Comparison of ENCODE assay signal across 17 cellular contexts in genomic region chr6:72683797-72684196, GRCh38.
DNase-seq lines count a peak whose midpoint lies in the region; ATAC-seq, FAIRE-seq and TF ChIP-seq lines count a peak whose summit lies in the region.
"Had no signal": no experiment of that assay in that cellular context is flagged by ENCODE, and none has a peak within 500 bp of the region (broad histone marks: within the 10 kb centered on the region; RNA-seq: fewer than 3 reads in every experiment).

No MANE protein-coding gene starts in this region.

- H3K4me1 ChIP-seq in SJCRH30, result no peaks in the 10 kb centered on the region
- H3K4me1 ChIP-seq in suprapubic skin, result no peaks in the 10 kb centered on the region

- peak; percentile 81 for ATAC-seq in GM19328 (IDR thresholded peaks at IDR 0.05; ENCODE audit: unreplicated experiment)
- ATAC-seq in HG02678 (IDR thresholded peaks at IDR 0.05; ENCODE audit: unreplicated experiment), result peak; percentile 90
- peak; percentile 92 for ATAC-seq in HG03439 (IDR thresholded peaks at IDR 0.05; ENCODE audit: unreplicated experiment)
- ATAC-seq: natural killer cell had no signal

- 92% methylated on average over 3 of the region's 3 CpGs for WGBS in suprapubic skin

- H3K36me3 ChIP-seq in SJCRH30 (no peaks in the 10 kb centered on the region), suprapubic skin (no peaks in the 10 kb centered on the region)

- peak; percentile 2 for DNase-seq in GM12892 (ENCODE audit: insufficient read length)
- no peak for DNase-seq in central memory CD4-positive, alpha-beta T cell
- DNase-seq in SJCRH30, result no peak
- DNase-seq in NCI-H2107 treated with DMSO at 0.1 percent for 48 hours (lab: John Stamatoyannopoulos, UW; ENCODE audit: unreplicated experiment), result no peak
- no peak for DNase-seq in suprapubic skin (ENCODE audit: low spot score in 2 of 2)
- DNase-seq: activated gamma-delta T cell treated with Interleukin-2 at 50 U/mL for 16 hours; dermis blood vessel endothelial cell; kidney glomerular epithelial cell; natural killer cell; NCI-H1930; stimulated activated CD4-positive, alpha-beta T cell treated with anti-CD3 and anti-CD28 coated beads, Interleukin-15, amount 100 ng/mL, for 24 hours had no signal

- H3K4me3 ChIP-seq in SJCRH30 (no peak overlapping the region), suprapubic skin (no peak overlapping the region)

- H3K27ac ChIP-seq in SJCRH30 (no peak overlapping the region), suprapubic skin (no peak overlapping the region)
- H3K27ac ChIP-seq: VCaP had no signal

- TF ChIP-seq EP300 in suprapubic skin (IDR thresholded peaks at IDR 0.05), result no peak

- no peaks in the 10 kb centered on the region for H3K9me3 ChIP-seq in SJCRH30 (replicated peaks)
- H3K9me3 ChIP-seq in suprapubic skin, result no peaks in the 10 kb centered on the region

- FAIRE-seq in GM12892 (lab: Jason Lieb, UNC), result peak; percentile 46
- FAIRE-seq: frontal cortex, HTR-8/SVneo had no signal

- H3K27me3 ChIP-seq in SJCRH30, result no peaks in the 10 kb centered on the region
- H3K27me3 ChIP-seq in suprapubic skin, result no peaks in the 10 kb centered on the region

- TF ChIP-seq POLR2A in GM12892 (IDR thresholded peaks at IDR 0.05; ENCODE audit: low read depth, low read length) (no peak), suprapubic skin (IDR thresholded peaks at IDR 0.05) (no peak)

- TF ChIP-seq CTCF in suprapubic skin (IDR thresholded peaks at IDR 0.05), result no peak
